Comparison of ENCODE assay signal across 8 cellular contexts in genomic region chr19:47130589-47131168, GRCh38. TPM values are rescaled to one million over a fixed set of nuclear protein-coding genes. Genes with fewer than 3 reads are reported as not detected.
DNase-seq lines count a peak whose midpoint lies in the region; ATAC-seq and TF ChIP-seq lines count a peak whose summit lies in the region.

Gene SAE1 (plus strand): TSS chr19:47130835. CDS start chr19:47130931, 96 bp downstream.

- H3K18ac ChIP-seq in IMR-90 (ENCODE audit: low read depth, low read length): peak within 1 kb of the TSS; percentile 34

- peak within 1 kb of the TSS; percentile 95 for H3K4ac ChIP-seq in IMR-90 (ENCODE audit: low read depth, low read length)

- peaks cover 0 to 31% of the 10 kb centered on the region in 2 experiments; a peak in 2 of 4 replicates for H3K79me1 ChIP-seq in IMR-90 (ENCODE audit: low read depth in 1 of 2, low read length in 2 of 2)

- H3K36me3 ChIP-seq in IMR-90 (ENCODE audit: control insufficient read depth, insufficient read depth, low read length): peaks cover 3% of the 10 kb centered on the region; the same call in 1 of the 2 replicates
- H3K36me3 ChIP-seq in OCI-LY7 (ENCODE audit: insufficient read depth, low read length): peaks cover 43% of the 10 kb centered on the region

- H4K20me1 ChIP-seq in IMR-90 (ENCODE audit: insufficient read depth, low read length) (peaks cover 43% of the 10 kb centered on the region), OCI-LY7 (ENCODE audit: insufficient read depth, low read length) (peaks cover 22% of the 10 kb centered on the region)

- peaks cover 4% of the 10 kb centered on the region for H3K9me1 ChIP-seq in IMR-90 (ENCODE audit: insufficient read depth, low read length)

- H3K79me2 ChIP-seq in OCI-LY7 (ENCODE audit: insufficient read depth, low read depth, low read length): peaks cover 50% of the 10 kb centered on the region

- peak within 1 kb of the TSS; percentile 100 for H2AK9ac ChIP-seq in IMR-90 (replicated peaks; ENCODE audit: low read depth, low read length, poor library complexity)

- peak within 1 kb of the TSS; percentile 78 for H2BK120ac ChIP-seq in IMR-90 (ENCODE audit: low read depth, low read length)

- H2AFZ ChIP-seq in IMR-90 (replicated peaks; ENCODE audit: low read length, poor library complexity) (peak within 1 kb of the TSS; percentile 97), OCI-LY7 (ENCODE audit: low read length) (peak within 1 kb of the TSS; percentile 92)

- peak within 1 kb of the TSS; percentile 88 for H3K27ac ChIP-seq in IMR-90 (ENCODE audit: insufficient read depth, low read length)
- H3K27ac ChIP-seq in OCI-LY7 (ENCODE audit: low read depth, low read length, poor library complexity, severe bottlenecking): peak within 1 kb of the TSS; percentile 80

- peak within 1 kb of the TSS; percentile 83 for H3K56ac ChIP-seq in IMR-90 (ENCODE audit: extremely low read depth, insufficient read depth, low read length)

- peak; percentile 99 for DNase-seq in DMS 273 (lab: John Stamatoyannopoulos, UW; ENCODE audit: unreplicated experiment)
- peak; percentile 99 for DNase-seq in IMR-90
- DNase-seq in OCI-LY7 (ENCODE audit: low spot score): peak; percentile 100
- peak; percentile 92 for DNase-seq in activated T-cell treated with anti-CD3 and anti-CD28 coated beads for 24 hours (ENCODE audit: low read depth)
- DNase-seq in epithelial cell of esophagus (ENCODE audit: low read depth): peak; percentile 93
- DNase-seq in stimulated activated CD8-positive, alpha-beta memory T cell treated with anti-CD3 and anti-CD28 coated beads, Interleukin-4, amount 100 ng/mL, for 1 hour (ENCODE audit: low read depth in 2 of 2, low spot score in 1 of 2): peak; percentile 81 to 82

- dilution Hi-C loops in IMR-90 (cut with HindIII; ENCODE audit: low sequenced_read_pairs, unreplicated experiment): no loop called here

- peak within 1 kb of the TSS; percentile 53; the same call in 2 of the 3 replicates for H2BK15ac ChIP-seq in IMR-90 (ENCODE audit: low read depth, low read length)

- H2BK5ac ChIP-seq in IMR-90 (ENCODE audit: low read depth, low read length, poor library complexity, severe bottlenecking): peak within 1 kb of the TSS; percentile 88

- ATAC-seq in GM21515 (IDR thresholded peaks at IDR 0.05; ENCODE audit: unreplicated experiment) (peak; percentile 77), IMR-90 (ENCODE audit: low read depth) (peak; percentile 88)

- 0% methylated on average over 26 of the region's 51 CpGs; no CpG with 5 or more reads in 1 of the 2 experiments for WGBS in IMR-90 (ENCODE audit: extremely low coverage in 2 of 2, insufficient read length in 1 of 2), 2 experiments

- TF ChIP-seq CTCF in IMR-90 (conservative IDR thresholded peaks at IDR 0.05; ENCODE audit: low read depth, low read length) (peak; percentile 65), OCI-LY7 (conservative IDR thresholded peaks at IDR 0.05; ENCODE audit: low read length) (peak; percentile 70), epithelial cell of esophagus (IDR thresholded peaks at IDR 0.05; ENCODE audit: insufficient read depth, low read depth, low read length, missing control alignments) (peak; percentile 16)

- peak within 1 kb of the TSS; percentile 88 for H4K91ac ChIP-seq in IMR-90 (ENCODE audit: insufficient read depth, low read depth, low read length)

- POLR2A ChIA-PET in IMR-90 (lab: Charles Lee; ENCODE audit: unreplicated experiment): interaction anchor here (1.4 kb wide), 1 partner anchor 17 kb away, joined by 8 read pairs; the partner anchor contains the start of gene ZC3H4
- POLR2A ChIA-PET in OCI-LY7 (lab: Charles Lee): interaction anchor here (0.6 to 2.7 kb wide), 2 partner anchors 17 to 73 kb away, joined by 5 to 12 read pairs; partner anchors contain the start of gene ZC3H4

- BruUV-seq in IMR-90 (replicated peaks; lab: Mats Ljungman, UMichigan): no TSS peak
- no TSS peak for BruUV-seq in OCI-LY7 (replicated peaks; lab: Mats Ljungman, UMichigan)

- H4K5ac ChIP-seq in IMR-90 (ENCODE audit: low read depth, low read length): peak within 1 kb of the TSS; percentile 58

- peak within 1 kb of the TSS; percentile 83 for H3K9ac ChIP-seq in IMR-90 (ENCODE audit: low read depth, low read length)

- H3K27me3 ChIP-seq in IMR-90 (ENCODE audit: control insufficient read depth, insufficient read depth, low read length): no peaks in the 10 kb centered on the region
- H3K27me3 ChIP-seq in mononuclear cell (ENCODE audit: insufficient read depth, low read length): no peaks in the 10 kb centered on the region

- peak; percentile 38; the same call in 1 of the 2 replicates for TF ChIP-seq RAD21 in IMR-90 (IDR thresholded peaks at IDR 0.05; ENCODE audit: low read length)

- H2AK5ac ChIP-seq in IMR-90 (ENCODE audit: low read depth, low read length): peak within 1 kb of the TSS; percentile 97

- H3K9me3 ChIP-seq in IMR-90 (ENCODE audit: control insufficient read depth, insufficient read depth, low read length) (no peaks in the 10 kb centered on the region), OCI-LY7 (ENCODE audit: low read length) (no peaks in the 10 kb centered on the region), mononuclear cell (ENCODE audit: low read depth, low read length) (no peaks in the 10 kb centered on the region)

- peak within 1 kb of the TSS; percentile 97 for H3K14ac ChIP-seq in IMR-90 (replicated peaks; ENCODE audit: low read depth, low read length)

- intact Hi-C loops in IMR-90 (cut with micrococcal nuclease) (loop anchor here (5.0 kb wide), 1 partner anchor 112 kb away; no protein-coding TSS in a partner anchor), OCI-LY7 (cut with micrococcal nuclease; ENCODE audit: unreplicated experiment) (loop anchor here (1.0 kb wide), 1 partner anchor 114 kb away; no protein-coding TSS in a partner anchor)

- no peaks in the 10 kb centered on the region for H3K9me2 ChIP-seq in OCI-LY7 (ENCODE audit: insufficient read depth, low read length)

- H3K4me2 ChIP-seq in IMR-90 (ENCODE audit: low read depth, low read length) (peak within 1 kb of the TSS; percentile 87), OCI-LY7 (ENCODE audit: low read length) (peak within 1 kb of the TSS; percentile 77)

- peak within 1 kb of the TSS; percentile 96 for H3K23ac ChIP-seq in IMR-90 (ENCODE audit: low read depth, low read length)

- CTCF ChIA-PET in IMR-90 (lab: Yijun Ruan, JAX): interaction anchor here (0.6 to 1.9 kb wide), 5 partner anchors 62 to 140 kb away, joined by 3 to 14 read pairs (median 3); partner anchors contain the start of gene CCDC9
- CTCF ChIA-PET in OCI-LY7 (lab: Charles Lee; ENCODE audit: unreplicated experiment): interaction anchor here (0.9 kb wide), 1 partner anchor 17 kb away, joined by 3 read pairs; the partner anchor contains the start of gene ZC3H4

- H2BK20ac ChIP-seq in IMR-90 (ENCODE audit: low read depth, low read length): peak within 1 kb of the TSS; percentile 51; the same call in 1 of the 2 replicates

- H3K4me1 ChIP-seq in IMR-90 (ENCODE audit: control insufficient read depth, insufficient read depth, low read length) (peaks cover 14% of the 10 kb centered on the region), OCI-LY7 (ENCODE audit: insufficient read depth, low read length, poor library complexity, severe bottlenecking) (peaks cover 35% of the 10 kb centered on the region), mononuclear cell (ENCODE audit: insufficient read depth, low read length) (peaks cover 34% of the 10 kb centered on the region)

- peak within 1 kb of the TSS; percentile 54 to 98 for H4K8ac ChIP-seq in IMR-90 (ENCODE audit: low read depth in 2 of 2, low read length in 2 of 2)

- H3K4me3 ChIP-seq in IMR-90 (ENCODE audit: insufficient read depth, low read depth, low read length): peak within 1 kb of the TSS; percentile 79
- peak within 1 kb of the TSS; percentile 93 for H3K4me3 ChIP-seq in OCI-LY7 (ENCODE audit: low read depth, low read length, poor library complexity, severe bottlenecking)
- peak within 1 kb of the TSS; percentile 95 for H3K4me3 ChIP-seq in epithelial cell of esophagus (ENCODE audit: low read length)
- peak within 1 kb of the TSS; percentile 83 for H3K4me3 ChIP-seq in mononuclear cell (ENCODE audit: low read length)

- in situ Hi-C loops in IMR-90 (cut with MboI; ENCODE audit: low sequenced_read_pairs): no loop called here

- peak; percentile 84 for TF ChIP-seq POLR2A in IMR-90 (IDR thresholded peaks at IDR 0.05; ENCODE audit: low read depth, low read length)

TF ChIP-seq in IMR-90, 13 proteins besides CTCF, POLR2A, EP300 and RAD21 (continues in another document):
- no peak for TF ChIP-seq ELK1 (IDR thresholded peaks at IDR 0.05; ENCODE audit: borderline replicate concordance, low read depth, low read length)
- peak; percentile 99 for TF ChIP-seq BHLHE40 (IDR thresholded peaks at IDR 0.05; ENCODE audit: low read depth, low read length)
- TF ChIP-seq NFE2L2 (IDR thresholded peaks at IDR 0.05; ENCODE audit: low read depth, low read length): no peak
- TF ChIP-seq MAFK (IDR thresholded peaks at IDR 0.05; ENCODE audit: low read depth, low read length): no peak
- TF ChIP-seq FOS (IDR thresholded peaks at IDR 0.05; ENCODE audit: low read depth, low read length): peak; percentile 41; the same call in 1 of the 2 replicates
- no peak; the same call in 1 of the 2 replicates for TF ChIP-seq MAZ (IDR thresholded peaks at IDR 0.05; ENCODE audit: borderline replicate concordance, low read depth, low read length)
- TF ChIP-seq CEBPB (IDR thresholded peaks at IDR 0.05; ENCODE audit: low read depth, low read length): no peak
- TF ChIP-seq CHD1 (IDR thresholded peaks at IDR 0.05; ENCODE audit: low read depth, low read length): no peak
- TF ChIP-seq RCOR1 (IDR thresholded peaks at IDR 0.05; ENCODE audit: insufficient replicate concordance, low read length): no peak
- no peak for TF ChIP-seq RFX5 (IDR thresholded peaks at IDR 0.05; ENCODE audit: low read depth, low read length)
- TF ChIP-seq MXI1 (IDR thresholded peaks at IDR 0.05; ENCODE audit: borderline replicate concordance, low read depth, low read length): peak; percentile 86; the same call in 1 of the 2 replicates

RNA-seq across cellular contexts. Expression of gene SAE1, which starts in this region (rescaled TPM):
- 184 and 192 TPM in 2 replicates for total RNA-seq in IMR-90 (2012; rRNA removed)
- polyA plus RNA-seq in IMR-90 (2012; rRNA removed): 137 and 165 TPM in 2 replicates
- 96.8 and 106 TPM in 2 replicates for polyA plus RNA-seq in IMR-90 (2012; cell fraction: cytosol; rRNA removed)
- polyA plus RNA-seq in IMR-90 (2012; cell fraction: nucleus; rRNA removed; ENCODE audit: low replicate concordance): 45.0 and 63.3 TPM in 2 replicates
- 165 and 185 TPM in 2 replicates for total RNA-seq in OCI-LY7 (2014; rRNA removed; shearing (Covaris generic))
- 144 and 150 TPM in 2 replicates for total RNA-seq in OCI-LY7 (2022)
- total RNA-seq in mononuclear cell: 29.5 TPM

Comparison
In these comparisons a context has a peak if more than half of its experiments do, and no peak if none do; other contexts are left out.
1. Peak in every context shown above with its lines: DNase-seq, ATAC-seq, H3K4me3 ChIP-seq and H3K27ac ChIP-seq.
2. CTCF ChIP-seq: peak in every context shown above with its lines; median percentile 70 in OCI-LY7; 65 in IMR-90; 16 in epithelial cell of esophagus.